Comparison of ENCODE assay signal across 22 cellular contexts in the genomic region with DNA sequence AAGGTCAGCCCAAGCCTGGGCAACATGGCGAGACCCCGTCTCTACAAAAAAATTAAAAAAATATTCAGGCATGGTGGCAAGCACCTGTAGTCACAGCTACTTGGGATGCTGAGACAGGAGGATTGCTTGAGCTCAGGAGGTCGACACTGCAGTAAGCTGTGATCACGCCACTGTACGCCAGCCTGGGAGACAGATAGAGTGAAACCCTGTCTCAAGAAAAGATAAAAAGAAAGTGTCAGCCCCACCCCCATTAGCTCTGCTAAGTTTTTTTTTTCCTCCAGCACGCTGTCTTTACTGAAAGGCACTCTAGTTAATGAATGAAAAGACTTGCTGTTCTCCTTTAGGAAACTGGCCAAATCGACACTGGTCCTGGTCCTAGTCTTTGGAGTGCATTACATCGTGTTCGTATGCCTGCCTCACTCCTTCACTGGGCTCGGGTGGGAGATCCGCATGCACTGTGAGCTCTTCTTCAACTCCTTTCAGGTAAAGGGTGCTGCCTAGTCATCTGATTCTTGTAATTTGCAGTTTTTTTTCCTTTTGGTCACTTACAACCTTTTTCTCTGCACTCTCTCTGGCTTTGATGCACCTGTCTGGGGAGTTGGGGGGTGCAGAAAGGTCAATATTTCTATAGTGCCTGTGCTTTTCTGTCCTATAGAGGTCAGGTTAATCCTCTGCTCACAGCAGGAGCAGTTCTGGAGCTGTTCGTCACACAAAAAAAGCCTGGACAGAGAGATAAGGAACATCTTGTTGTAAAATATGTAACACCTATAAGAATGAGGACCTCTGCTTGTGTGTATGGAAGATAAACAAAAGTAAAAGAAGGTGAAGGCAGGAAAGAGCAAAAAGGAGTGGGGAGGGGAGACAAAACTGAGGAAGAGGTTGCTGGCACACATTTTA.
DNase-seq lines count a peak whose midpoint lies in the region; TF ChIP-seq lines count a peak whose summit lies in the region.
"Had no signal": no experiment of that assay in that cellular context is flagged by ENCODE, and none has a peak within 500 bp of the region (broad histone marks: within the 10 kb centered on the region; RNA-seq: fewer than 3 reads in every experiment).

No MANE protein-coding gene starts in this region.

- peaks cover under 1% of the 10 kb centered on the region for H3K36me3 Mint-ChIP-seq in progenitor cell of endocrine pancreas (ENCODE audit: insufficient read depth)
- H3K36me3 Mint-ChIP-seq: CD8-positive, alpha-beta T cell; mesothelial cell of epicardium had no signal

- H3K4me1 Mint-ChIP-seq in progenitor cell of endocrine pancreas (ENCODE audit: low read depth) = peaks cover 24% of the 10 kb centered on the region
- H3K4me1 Mint-ChIP-seq: naive thymus-derived CD8-positive, alpha-beta T cell had no signal

- H3K4me3 ChIP-seq in suprapubic skin = no peak overlapping the region
- H3K4me3 ChIP-seq: cardiac muscle cell, ovary, uterus had no signal

- H3K36me3 ChIP-seq in suprapubic skin = no peaks in the 10 kb centered on the region
- H3K36me3 ChIP-seq: cardiac muscle cell, ovary, uterus had no signal

- no peaks in the 10 kb centered on the region for H3K27me3 ChIP-seq in suprapubic skin
- H3K27me3 ChIP-seq: cardiac muscle cell, ovary, uterus had no signal

- H3K27ac ChIP-seq in suprapubic skin = no peak overlapping the region
- H3K27ac ChIP-seq: cardiac muscle cell, ovary, uterus had no signal

- no peak for TF ChIP-seq POLR2A in suprapubic skin (IDR thresholded peaks at IDR 0.05)

- no peak overlapping the region for H3K4me3 Mint-ChIP-seq in progenitor cell of endocrine pancreas (ENCODE audit: low read depth)
- H3K4me3 Mint-ChIP-seq: activated CD8-positive, alpha-beta T cell treated with anti-CD3 and anti-CD28 coated beads, Interleukin-2, amount 10 ng/mL, durations not matched to agents 7 days and 5 days; activated T-cell treated with anti-CD3 and anti-CD28 coated beads, Interleukin-2, amount 50 U/mL, for 24 hours; CD8-positive, alpha-beta T cell; mesothelial cell of epicardium; naive thymus-derived CD8-positive, alpha-beta T cell had no signal

- no peaks in the 10 kb centered on the region for H3K4me1 ChIP-seq in suprapubic skin
- H3K4me1 ChIP-seq: uterus had no signal

- TF ChIP-seq CTCF in progenitor cell of endocrine pancreas (IDR thresholded peaks at IDR 0.05; ENCODE audit: unreplicated experiment) = no peak
- no peak for TF ChIP-seq CTCF in suprapubic skin (IDR thresholded peaks at IDR 0.05)

- H3K27me3 Mint-ChIP-seq in progenitor cell of endocrine pancreas = no peaks in the 10 kb centered on the region
- H3K27me3 Mint-ChIP-seq: activated T-cell treated with anti-CD3 and anti-CD28 coated beads, Interleukin-2, amount 50 U/mL, for 24 hours had no signal

- TF ChIP-seq EP300 in suprapubic skin (IDR thresholded peaks at IDR 0.05) = no peak

- H3K9me3 Mint-ChIP-seq in progenitor cell of endocrine pancreas (ENCODE audit: low read depth) = peaks cover 6% of the 10 kb centered on the region
- H3K9me3 Mint-ChIP-seq: activated T-cell treated with anti-CD3 and anti-CD28 coated beads, Interleukin-2, amount 50 U/mL, for 24 hours had no signal

- H3K9me3 ChIP-seq in suprapubic skin = peaks cover 3% of the 10 kb centered on the region
- H3K9me3 ChIP-seq: ovary, uterus had no signal

- WGBS in suprapubic skin = 74% methylated on average over 12 of the region's 12 CpGs

- DNase-seq in HUDEP-2 (lab: John Stamatoyannopoulos, UW; ENCODE audit: unreplicated experiment in 76 of 76) (peak in 45 of 76 experiments; percentile 4 to 84 (median 33)), NCI-H345 treated with DMSO at 0.1 percent for 48 hours (lab: John Stamatoyannopoulos, UW; ENCODE audit: unreplicated experiment) (peak; percentile 66), epidermal melanocyte (ENCODE audit: insufficient read length, low spot score) (peak; percentile 23), progenitor cell of endocrine pancreas (ENCODE audit: low spot score, unreplicated experiment) (no peak), suprapubic skin (ENCODE audit: low spot score in 2 of 2) (no peak), SW 1271 (lab: John Stamatoyannopoulos, UW) (no peak)
- no peak for DNase-seq in stimulated activated CD4-positive, alpha-beta T cell treated with anti-CD3 and anti-CD28 coated beads, Interleukin-2, amount 100 ng/mL, for 24 hours
- DNase-seq: activated CD8-positive, alpha-beta T cell treated with anti-CD3 and anti-CD28 coated beads, Interleukin-2, amount 10 ng/mL, durations not matched to agents 7 days and 5 days; activated naive CD4-positive, alpha-beta T cell; activated T-cell treated with anti-CD3 and anti-CD28 coated beads, Interleukin-2, amount 50 U/mL, for 24 hours; amniotic stem cell; CD8-positive, alpha-beta T cell; DND-41; glutamatergic neuron; IMR-90; naive thymus-derived CD8-positive, alpha-beta T cell; NCI-H446; ovary; T-helper 9 cell; uterus had no signal

- H3K27ac Mint-ChIP-seq in progenitor cell of endocrine pancreas = peak overlapping the region; percentile 8
- H3K27ac Mint-ChIP-seq: activated CD8-positive, alpha-beta T cell treated with anti-CD3 and anti-CD28 coated beads, Interleukin-2, amount 10 ng/mL, durations not matched to agents 7 days and 5 days; activated T-cell treated with anti-CD3 and anti-CD28 coated beads, Interleukin-2, amount 50 U/mL, for 24 hours; CD8-positive, alpha-beta T cell; mesothelial cell of epicardium; naive thymus-derived CD8-positive, alpha-beta T cell had no signal

Comparison
In these comparisons a context has a peak if more than half of its experiments do, and no peak if none do; other contexts are left out.
1. DNase-seq: peak in HUDEP-2 (45 of 76), NCI-H345 treated with DMSO at 0.1 percent for 48 hours (single experiment) and epidermal melanocyte (single experiment); none in progenitor cell of endocrine pancreas (single experiment), stimulated activated CD4-positive, alpha-beta T cell treated with anti-CD3 and anti-CD28 coated beads, Interleukin-2, amount 100 ng/mL, for 24 hours (0 of 2), suprapubic skin (0 of 2) and SW 1271 (0 of 2).